Comparison of ENCODE assay signal across 1 cellular context in genomic region chr3:35505772-35506171, GRCh38.
TF ChIP-seq lines count a peak whose summit lies in the region.

No MANE protein-coding gene starts in this region.

TF ChIP-seq in H1, 55 proteins besides CTCF, POLR2A, EP300 and RAD21:
- TF ChIP-seq CHD1 (IDR thresholded peaks at IDR 0.05; ENCODE audit: low read depth, low read length) (no peak), CEBPB (IDR thresholded peaks at IDR 0.05; ENCODE audit: low read depth, low read length) (no peak), SUZ12 (IDR thresholded peaks at IDR 0.05; ENCODE audit: low read length) (no peak), BRCA1 (IDR thresholded peaks at IDR 0.05; ENCODE audit: low read depth, low read length) (no peak), EZH2 (IDR thresholded peaks at IDR 0.05; ENCODE audit: low read depth, low read length, severe bottlenecking) (no peak), RXRA (IDR thresholded peaks at IDR 0.05; ENCODE audit: insufficient read depth, low read depth, low read length) (no peak), KDM4A (IDR thresholded peaks at IDR 0.05; ENCODE audit: low read depth, low read length, severe bottlenecking) (no peak), KDM1A (IDR thresholded peaks at IDR 0.05; ENCODE audit: borderline replicate concordance, low read length) (no peak), SRF (IDR thresholded peaks at IDR 0.05; ENCODE audit: low read depth, low read length) (no peak), RBBP5 (IDR thresholded peaks at IDR 0.05; ENCODE audit: borderline replicate concordance, low read depth, low read length) (no peak), PHF8 (conservative IDR thresholded peaks at IDR 0.05; ENCODE audit: low read depth, low read length) (no peak)
